ENCODE assay signal across 8 cellular contexts in the genomic region with DNA sequence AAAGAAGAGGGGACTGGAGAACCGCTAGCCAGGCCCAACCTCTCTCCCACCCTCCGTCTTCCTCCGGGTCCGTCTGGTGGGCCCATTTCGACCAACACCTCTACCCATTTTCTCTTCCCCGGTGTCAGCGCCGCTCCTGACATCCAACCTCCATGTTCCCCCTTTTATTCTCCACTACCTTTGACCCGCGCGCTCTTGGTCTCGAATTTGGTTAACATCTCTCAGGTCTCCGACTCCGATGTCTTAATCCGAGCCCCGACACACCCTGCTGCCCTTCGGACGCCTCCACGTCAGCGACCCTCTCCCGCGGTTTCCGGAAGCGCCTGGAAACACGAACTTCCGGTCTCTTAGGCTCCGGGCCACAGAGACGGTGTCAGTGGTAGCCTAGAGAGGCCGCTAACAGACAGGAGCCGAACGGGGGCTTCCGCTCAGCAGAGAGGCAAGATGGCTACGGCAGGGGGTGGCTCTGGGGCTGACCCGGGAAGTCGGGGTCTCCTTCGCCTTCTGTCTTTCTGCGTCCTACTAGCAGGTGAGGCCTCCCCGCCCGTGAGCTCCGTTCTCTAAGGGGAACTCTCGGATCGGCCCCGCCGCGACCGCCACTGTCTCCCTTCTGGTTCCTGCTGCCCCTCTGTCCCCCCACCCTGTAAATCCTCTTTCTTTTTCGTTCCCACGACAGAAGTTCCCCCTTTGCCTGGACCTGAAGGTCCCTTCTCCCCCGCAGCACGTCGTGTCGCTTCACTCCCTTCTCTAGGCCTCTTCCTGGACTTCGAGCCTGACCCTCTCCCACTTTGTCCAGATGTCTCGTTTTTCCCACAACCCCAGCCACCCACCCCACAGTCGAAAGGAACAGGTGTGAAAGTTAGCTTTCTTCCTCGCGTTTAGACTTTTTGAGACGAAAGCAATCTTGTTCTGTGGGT. TPM values are rescaled to one million over a fixed set of nuclear protein-coding genes. Genes with fewer than 3 reads are reported as not detected.
DNase-seq lines count a peak whose midpoint lies in the region; ATAC-seq, FAIRE-seq and TF ChIP-seq lines count a peak whose summit lies in the region.

COPA (minus strand) TSS at position 298 of the 917 bp plus-strand sequence; CDS start at position 218, 80 bp downstream.
NCSTN (plus strand) TSS at position 431 of the 917 bp plus-strand sequence; CDS start at position 445, 14 bp downstream.

- no peaks in the 10 kb centered on the region for H3K9me1 ChIP-seq in keratinocyte (ENCODE audit: control insufficient read depth, extremely low read depth, insufficient read depth, low read length)

- no peaks in the 10 kb centered on the region for H3K27me3 ChIP-seq in keratinocyte (ENCODE audit: control insufficient read depth, extremely low read depth, insufficient read depth, low read length)

- H3K4me3 ChIP-seq in AG09309 (ENCODE audit: control insufficient read depth, low read depth, low read length) (peak within 1 kb of the TSS; percentile 90), keratinocyte (ENCODE audit: control insufficient read depth in 2 of 3, extremely low read depth in 1 of 3, insufficient read depth in 2 of 3, low read depth in 1 of 3, low read length in 3 of 3) (peak within 1 kb of the TSS; percentile 88 to 100 (median 95))

- H3K79me2 ChIP-seq in keratinocyte (ENCODE audit: control insufficient read depth, insufficient read depth, low read length): peaks cover 71% of the 10 kb centered on the region

- no peaks in the 10 kb centered on the region for H3K9me3 ChIP-seq in keratinocyte (ENCODE audit: control insufficient read depth, low read depth, low read length)

- H3K27ac ChIP-seq in keratinocyte (ENCODE audit: control insufficient read depth, insufficient read depth, low read length): peak within 1 kb of the TSS; percentile 97

- TF ChIP-seq CTCF in AG09309 (IDR thresholded peaks at IDR 0.05; ENCODE audit: control insufficient read depth, insufficient read depth, low read depth, low read length, missing control alignments) (no peak), keratinocyte (optimal IDR thresholded peaks at IDR 0.05 in 1 of 3, IDR thresholded peaks at IDR 0.05 in 1 of 3, conservative IDR thresholded peaks at IDR 0.05 in 1 of 3; ENCODE audit: extremely low read depth in 1 of 3, insufficient read depth in 2 of 3, low read length in 3 of 3) (no peak)

- ATAC-seq in GM19025 (IDR thresholded peaks at IDR 0.05; ENCODE audit: low read depth, unreplicated experiment): peak; percentile 89
- ATAC-seq in HG03354 (IDR thresholded peaks at IDR 0.05; ENCODE audit: poor library complexity, severe bottlenecking, unreplicated experiment): peak; percentile 93

- peaks cover 16% of the 10 kb centered on the region for H3K4me1 ChIP-seq in keratinocyte (ENCODE audit: control insufficient read depth, extremely low read depth, insufficient read depth, low read length)

- H3K4me2 ChIP-seq in keratinocyte (ENCODE audit: control insufficient read depth, extremely low read depth, insufficient read depth, low read depth, low read length): peak within 1 kb of the TSS; percentile 88

- H4K20me1 ChIP-seq in keratinocyte (ENCODE audit: control insufficient read depth, extremely low read depth, insufficient read depth, low read length): no peaks in the 10 kb centered on the region

- FAIRE-seq in keratinocyte (lab: Jason Lieb, UNC): peak; percentile 60

- peak within 1 kb of the TSS; percentile 88 for H2AFZ ChIP-seq in keratinocyte (ENCODE audit: control insufficient read depth, low read length)

- H3K36me3 ChIP-seq in keratinocyte (ENCODE audit: control insufficient read depth in 2 of 2, extremely low read depth in 1 of 2, insufficient read depth in 2 of 2, low read length in 2 of 2): peaks cover 12 to 23% of the 10 kb centered on the region in 2 experiments

- DNase-seq in AG09309 (ENCODE audit: low read depth): peak; percentile 86
- DNase-seq in NCI-H460 (ENCODE audit: extremely low read depth, low read depth): peak; percentile 98
- DNase-seq in activated CD4-positive, CD25-positive, alpha-beta regulatory T cell treated with anti-CD3 and anti-CD28 coated beads, Interleukin-2, amount 50 U/mL, for 72 hours: peak; percentile 83
- peak; percentile 36 to 88 for DNase-seq in cerebellar nuclear complex (lab: John Stamatoyannopoulos, UW)
- peak; percentile 64 for DNase-seq in keratinocyte (ENCODE audit: low read depth, low spot score)
- DNase-seq in stimulated activated CD4-positive, alpha-beta T cell treated with anti-CD3 and anti-CD28 coated beads, Interleukin-15, amount 100 ng/mL, for 1 hour (ENCODE audit: low read depth in 1 of 2, low spot score in 1 of 2): peak; percentile 69 to 73

- H3K9ac ChIP-seq in keratinocyte (ENCODE audit: control insufficient read depth, extremely low read depth, insufficient read depth, low read length): peak within 1 kb of the TSS; percentile 97

- dilution Hi-C loops in keratinocyte (cut with MboI; ENCODE audit: extremely low pct_ligation_motif_present, low sequenced_read_pairs): no loop called here

RNA-seq across cellular contexts. Expression of gene COPA, which starts in this region (rescaled TPM):
- 163 and 184 TPM in 2 replicates for total RNA-seq in NCI-H460 (2014; rRNA removed; shearing (Covaris generic))
- polyA plus RNA-seq in NCI-H460 (2014; cell fraction: nucleus; rRNA removed): 111 and 128 TPM in 2 replicates
- 157 to 169 TPM (median 164 TPM) in 3 replicates for polyA plus RNA-seq in keratinocyte
- 55.1 TPM for polyA plus RNA-seq in keratinocyte (2011; ENCODE audit: low read depth)
- polyA plus RNA-seq in keratinocyte (2011; cell fraction: cytosol; rRNA removed): 100 and 148 TPM in 2 replicates
- polyA plus RNA-seq in keratinocyte (2011; cell fraction: nucleus; rRNA removed): 181 and 183 TPM in 2 replicates
- polyA plus RNA-seq in keratinocyte (2012; ENCODE audit: low replicate concordance): 42.3 and 104 TPM in 2 replicates
- polyA minus RNA-seq in keratinocyte: 247 to 324 TPM (median 257 TPM) in 3 replicates
- 184 TPM for polyA minus RNA-seq in keratinocyte (2011; cell fraction: cytosol; rRNA and poly(A)+ RNA removed)
- 159 and 293 TPM in 2 replicates for polyA minus RNA-seq in keratinocyte (2011; cell fraction: nucleus; rRNA and poly(A)+ RNA removed)

RNA-seq across cellular contexts. Expression of gene NCSTN, which starts in this region (rescaled TPM):
- total RNA-seq in NCI-H460 (2014; rRNA removed; shearing (Covaris generic)): 129 and 144 TPM in 2 replicates
- 96.3 and 160 TPM in 2 replicates for polyA plus RNA-seq in NCI-H460 (2014; cell fraction: nucleus; rRNA removed)
- polyA plus RNA-seq in keratinocyte: 111 to 150 TPM (median 112 TPM) in 3 replicates
- polyA plus RNA-seq in keratinocyte (2011; ENCODE audit: low read depth): 30.8 TPM
- polyA plus RNA-seq in keratinocyte (2011; cell fraction: cytosol; rRNA removed): 51.6 and 73.4 TPM in 2 replicates
- 328 and 342 TPM in 2 replicates for polyA plus RNA-seq in keratinocyte (2011; cell fraction: nucleus; rRNA removed)
- 60.6 and 67.8 TPM in 2 replicates for polyA plus RNA-seq in keratinocyte (2012; ENCODE audit: low replicate concordance)
- 96.7 to 178 TPM (median 112 TPM) in 3 replicates for polyA minus RNA-seq in keratinocyte
- 75.2 TPM for polyA minus RNA-seq in keratinocyte (2011; cell fraction: cytosol; rRNA and poly(A)+ RNA removed)
- polyA minus RNA-seq in keratinocyte (2011; cell fraction: nucleus; rRNA and poly(A)+ RNA removed): 197 and 243 TPM in 2 replicates

Comparison
In these comparisons a context has a peak if more than half of its experiments do, and no peak if none do; other contexts are left out.
1. Peak in every context shown above with its lines: DNase-seq, ATAC-seq, H3K4me3 ChIP-seq and H3K27ac ChIP-seq.